ENCODE assay signal across 15 cellular contexts in the genomic region with DNA sequence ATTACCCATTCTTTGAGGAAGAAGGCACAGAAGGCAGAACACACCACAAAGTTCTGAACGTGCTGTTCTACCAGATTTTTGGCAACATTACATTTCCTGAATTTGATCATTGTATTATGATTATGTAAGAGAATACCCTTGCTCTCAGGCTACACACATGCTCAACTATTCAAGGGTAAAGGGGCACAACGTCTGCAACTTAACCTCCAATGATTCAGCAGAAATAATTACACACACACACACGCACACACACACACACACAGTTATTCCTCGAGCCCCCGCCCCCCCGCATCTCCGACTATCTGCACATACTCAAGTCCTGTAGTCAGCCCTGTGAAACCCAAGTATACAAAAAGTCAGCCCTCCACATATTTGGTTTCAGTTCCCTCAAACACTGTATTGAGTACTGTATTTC. TPM values are rescaled to one million over a fixed set of nuclear protein-coding genes. Genes with fewer than 3 reads are reported as not detected.
DNase-seq lines count a peak whose midpoint lies in the region; ATAC-seq, FAIRE-seq and TF ChIP-seq lines count a peak whose summit lies in the region.
"Had no signal": no experiment of that assay in that cellular context is flagged by ENCODE, and none has a peak within 500 bp of the region (broad histone marks: within the 10 kb centered on the region; RNA-seq: fewer than 3 reads in every experiment).

No MANE protein-coding gene starts in this region.

- H3K4me3 ChIP-seq in astrocyte (ENCODE audit: insufficient read depth, low read depth, low read length) (no peak overlapping the region), right cardiac atrium (ENCODE audit: low read length) (no peak overlapping the region), stomach (no peak overlapping the region)
- H3K4me3 ChIP-seq: SJCRH30 had no signal

- H3K4me2 ChIP-seq in astrocyte (ENCODE audit: low read length): no peak overlapping the region

- no peak for FAIRE-seq in astrocyte (lab: Jason Lieb, UNC)
- FAIRE-seq: A204.1, keratinocyte had no signal

- peaks cover 15% of the 10 kb centered on the region for H3K4me1 ChIP-seq in astrocyte (ENCODE audit: insufficient read depth, low read length)
- H3K4me1 ChIP-seq in right cardiac atrium (ENCODE audit: control insufficient read depth, insufficient read depth, low read length): peaks cover 12% of the 10 kb centered on the region
- peaks cover 6 to 51% (median 36%) of the 10 kb centered on the region in 4 donors for H3K4me1 ChIP-seq in stomach
- H3K4me1 ChIP-seq: SJCRH30 had no signal

- H3K27ac Mint-ChIP-seq in activated T-cell treated with anti-CD3 and anti-CD28 coated beads, Interleukin-2, amount 50 U/mL, for 24 hours: peak overlapping the region; percentile 73
- no peak overlapping the region for H3K27ac Mint-ChIP-seq in astrocyte (ENCODE audit: unreplicated experiment)
- H3K27ac Mint-ChIP-seq: activated naive CD4-positive, alpha-beta T cell treated with anti-CD3 and anti-CD28 coated beads, Interleukin-2, amount 50 U/mL, for 24 hours had no signal

- TF ChIP-seq CTCF in astrocyte (IDR thresholded peaks at IDR 0.05; ENCODE audit: insufficient read depth, low read depth, low read length) (no peak), stomach (IDR thresholded peaks at IDR 0.05) (no peak)

- peaks cover 82% of the 10 kb centered on the region for H3K79me2 ChIP-seq in astrocyte (ENCODE audit: insufficient read depth, low read length)

- H2AFZ ChIP-seq in astrocyte (ENCODE audit: low read depth, low read length): no peak overlapping the region

- no peaks in the 10 kb centered on the region for H3K27me3 Mint-ChIP-seq in activated T-cell treated with anti-CD3 and anti-CD28 coated beads, Interleukin-2, amount 50 U/mL, for 24 hours
- no peaks in the 10 kb centered on the region for H3K27me3 Mint-ChIP-seq in activated T-cell treated with anti-CD3 and anti-CD28 coated beads, Interleukin-2, amount 50 U/mL, for 4 hours (ENCODE audit: low read depth)
- H3K27me3 Mint-ChIP-seq in astrocyte (ENCODE audit: low read depth, unreplicated experiment): no peaks in the 10 kb centered on the region
- H3K27me3 Mint-ChIP-seq: activated naive CD4-positive, alpha-beta T cell treated with anti-CD3 and anti-CD28 coated beads, Interleukin-2, amount 50 U/mL, for 24 hours had no signal

- H3K4me3 Mint-ChIP-seq in activated T-cell treated with anti-CD3 and anti-CD28 coated beads, Interleukin-2, amount 50 U/mL, for 24 hours: no peak overlapping the region
- no peak overlapping the region for H3K4me3 Mint-ChIP-seq in activated T-cell treated with anti-CD3 and anti-CD28 coated beads, Interleukin-2, amount 50 U/mL, for 4 hours
- peak overlapping the region; percentile 34 for H3K4me3 Mint-ChIP-seq in astrocyte (ENCODE audit: unreplicated experiment)
- H3K4me3 Mint-ChIP-seq: activated naive CD4-positive, alpha-beta T cell treated with anti-CD3 and anti-CD28 coated beads, Interleukin-2, amount 50 U/mL, for 24 hours had no signal

- 47% methylated on average over 7 of the region's 7 CpGs for WGBS in right cardiac atrium
- 52 to 68% (median 62%) methylated on average over 7 of the region's 7 CpGs for WGBS in stomach, 5 donors

- no peak for TF ChIP-seq EP300 in stomach (IDR thresholded peaks at IDR 0.05)

- TF ChIP-seq POLR2A in stomach (IDR thresholded peaks at IDR 0.05): no peak

- H3K9me3 ChIP-seq in astrocyte (ENCODE audit: insufficient read depth, low read depth, low read length): no peaks in the 10 kb centered on the region
- H3K9me3 ChIP-seq in right cardiac atrium (ENCODE audit: control insufficient read depth, low read length): no peaks in the 10 kb centered on the region
- H3K9me3 ChIP-seq in stomach: no peaks in the 10 kb centered on the region
- H3K9me3 ChIP-seq: SJCRH30 had no signal

- peaks cover 97% of the 10 kb centered on the region for H3K36me3 Mint-ChIP-seq in activated T-cell treated with anti-CD3 and anti-CD28 coated beads, Interleukin-2, amount 50 U/mL, for 24 hours (ENCODE audit: low read depth)
- peaks cover 44% of the 10 kb centered on the region for H3K36me3 Mint-ChIP-seq in activated T-cell treated with anti-CD3 and anti-CD28 coated beads, Interleukin-2, amount 50 U/mL, for 4 hours (ENCODE audit: insufficient read depth)
- H3K36me3 Mint-ChIP-seq in astrocyte (ENCODE audit: low read depth, unreplicated experiment): peaks cover 28% of the 10 kb centered on the region

- peaks cover 82% of the 10 kb centered on the region for H4K20me1 ChIP-seq in astrocyte (ENCODE audit: insufficient read depth, low read length)

- intact Hi-C loops in right cardiac atrium (cut with DNase I) (no loop called here), stomach (cut with DNase I; ENCODE audit: low total_unique reads) (no loop called here)

- no peak for ATAC-seq in activated T-cell treated with anti-CD3 and anti-CD28 coated beads, Interleukin-2, amount 50 U/mL, for 4 hours
- ATAC-seq in right cardiac atrium (peak; percentile 8 to 31), HG02642 (IDR thresholded peaks at IDR 0.05; ENCODE audit: poor library complexity, unreplicated experiment) (no peak), GM18511 (IDR thresholded peaks at IDR 0.05; ENCODE audit: unreplicated experiment) (no peak)

- peaks cover 31% of the 10 kb centered on the region for H3K4me1 Mint-ChIP-seq in activated T-cell treated with anti-CD3 and anti-CD28 coated beads, Interleukin-2, amount 50 U/mL, for 24 hours (ENCODE audit: low read depth)
- peaks cover 20% of the 10 kb centered on the region for H3K4me1 Mint-ChIP-seq in activated T-cell treated with anti-CD3 and anti-CD28 coated beads, Interleukin-2, amount 50 U/mL, for 4 hours (ENCODE audit: low read depth)
- peaks cover 11% of the 10 kb centered on the region for H3K4me1 Mint-ChIP-seq in astrocyte (ENCODE audit: low read depth, unreplicated experiment)

- H3K27me3 ChIP-seq in astrocyte (ENCODE audit: insufficient read depth, low read length) (no peaks in the 10 kb centered on the region), right cardiac atrium (ENCODE audit: control insufficient read depth, insufficient read depth) (no peaks in the 10 kb centered on the region), stomach (no peaks in the 10 kb centered on the region)
- H3K27me3 ChIP-seq: SJCRH30 had no signal

- no peaks in the 10 kb centered on the region for H3K9me3 Mint-ChIP-seq in activated T-cell treated with anti-CD3 and anti-CD28 coated beads, Interleukin-2, amount 50 U/mL, for 24 hours
- H3K9me3 Mint-ChIP-seq in activated T-cell treated with anti-CD3 and anti-CD28 coated beads, Interleukin-2, amount 50 U/mL, for 4 hours: no peaks in the 10 kb centered on the region
- H3K9me3 Mint-ChIP-seq in astrocyte (ENCODE audit: unreplicated experiment): no peaks in the 10 kb centered on the region
- H3K9me3 Mint-ChIP-seq: activated naive CD4-positive, alpha-beta T cell treated with anti-CD3 and anti-CD28 coated beads, Interleukin-2, amount 50 U/mL, for 24 hours had no signal

- H3K9ac ChIP-seq in astrocyte (ENCODE audit: low read length): no peak overlapping the region

- no peak for DNase-seq in activated T-cell treated with anti-CD3 and anti-CD28 coated beads, Interleukin-2, amount 50 U/mL, for 24 hours
- no peak for DNase-seq in activated T-cell treated with anti-CD3 and anti-CD28 coated beads, Interleukin-2, amount 50 U/mL, for 4 hours
- DNase-seq in astrocyte (ENCODE audit: low read depth) (peak; percentile 43), right cardiac atrium (peak in 2 of 3 donors; percentile 41 to 69), stomach (no peak), midbrain (lab: John Stamatoyannopoulos, UW) (no peak)
- DNase-seq: activated CD4-positive, alpha-beta T cell treated with anti-CD3 and anti-CD28 coated beads for 1 hour; GOT3; KG1; SJCRH30 had no signal

- H3K27ac ChIP-seq in astrocyte (ENCODE audit: low read depth, low read length): no peak overlapping the region
- no peak overlapping the region for H3K27ac ChIP-seq in right cardiac atrium (ENCODE audit: low read length)
- peak overlapping the region in 4 of 5 donors; percentile 49 to 69 (median 60) for H3K27ac ChIP-seq in stomach
- H3K27ac ChIP-seq: SJCRH30 had no signal

- peaks cover 47% of the 10 kb centered on the region for H3K36me3 ChIP-seq in astrocyte (ENCODE audit: insufficient read depth, low read length)
- peaks cover 63 to 100% (median 100%) of the 10 kb centered on the region in 4 donors for H3K36me3 ChIP-seq in stomach

RNA-seq across cellular contexts. Expression of a gene that starts 26.8 kb away (rescaled TPM):
- 100 to 1,000 TPM; 189 to 209 (median 195) TPM for total RNA-seq in activated T-cell treated with anti-CD3 and anti-CD28 coated beads, Interleukin-2, amount 50 U/mL, for 4 hours
- total RNA-seq in astrocyte: 283 and 317 TPM in 2 replicates
- 100 to 1,000 TPM in 3 of 4 donors, 10 to 100 TPM in 1; 85.1 to 164 (median 120) TPM for total RNA-seq in right cardiac atrium
- polyA plus RNA-seq in right cardiac atrium: 96.5 TPM
- 100 to 1,000 TPM in 4 of 5 donors, 10 to 100 TPM in 1; 80.5 to 328 (median 131) TPM for total RNA-seq in stomach
- polyA plus RNA-seq in stomach: 10 to 100 TPM; 39.9 to 87.1 (median 83.0) TPM

Comparison
In these comparisons a context has a peak if more than half of its experiments do, and no peak if none do; other contexts are left out.
1. DNase-seq: peak in astrocyte (single experiment) and right cardiac atrium (2 of 3); none in activated T-cell treated with anti-CD3 and anti-CD28 coated beads, Interleukin-2, amount 50 U/mL, for 24 hours (single experiment), activated T-cell treated with anti-CD3 and anti-CD28 coated beads, Interleukin-2, amount 50 U/mL, for 4 hours (single experiment), stomach (single experiment) and midbrain (single experiment).
2. ATAC-seq: peak in right cardiac atrium (2 of 2); none in activated T-cell treated with anti-CD3 and anti-CD28 coated beads, Interleukin-2, amount 50 U/mL, for 4 hours (0 of 2), HG02642 (single experiment) and GM18511 (single experiment).
3. H3K27ac ChIP-seq: peak in stomach (4 of 5); none in astrocyte (single experiment) and right cardiac atrium (single experiment).